ENCODE assay signal across 8 cellular contexts in genomic region chr5:121962347-121962670, GRCh38. TPM values are rescaled to one million over a fixed set of nuclear protein-coding genes. Genes with fewer than 3 reads are reported as not detected.
DNase-seq lines count a peak whose midpoint lies in the region; ATAC-seq and TF ChIP-seq lines count a peak whose summit lies in the region.

No MANE protein-coding gene starts in this region.

- no peaks in the 10 kb centered on the region for H3K27me3 ChIP-seq in Caco-2 (replicated peaks; ENCODE audit: control insufficient read depth, insufficient read depth, low read length)

- H3K36me3 Mint-ChIP-seq in Caco-2 (ENCODE audit: insufficient read depth, unreplicated experiment): peaks cover 8% of the 10 kb centered on the region
- peaks cover 13% of the 10 kb centered on the region for H3K36me3 Mint-ChIP-seq in mesothelial cell of epicardium

- no peak for TF ChIP-seq CTCF in Caco-2 (IDR thresholded peaks at IDR 0.05; ENCODE audit: insufficient read depth in 1 of 2, low read depth in 1 of 2, low read length in 1 of 2, severe bottlenecking in 1 of 2, unreplicated experiment in 1 of 2)
- TF ChIP-seq CTCF in astrocyte of the cerebellum (IDR thresholded peaks at IDR 0.05; ENCODE audit: low read depth, low read length, missing control alignments): no peak
- no peak for TF ChIP-seq CTCF in mesothelial cell of epicardium (IDR thresholded peaks at IDR 0.05; ENCODE audit: unreplicated experiment)

- H3K4me1 ChIP-seq in Caco-2: no peaks in the 10 kb centered on the region

- intact Hi-C loops in Caco-2 (cut with micrococcal nuclease; ENCODE audit: unreplicated experiment): loop anchor here (1.0 to 5.0 kb wide), 2 partner anchors 74 to 350 kb away; partner anchors contain the start of gene SNCAIP

- H3K9me3 ChIP-seq in Caco-2: no peaks in the 10 kb centered on the region

- H3K4me1 Mint-ChIP-seq in Caco-2 (ENCODE audit: low read depth, unreplicated experiment): peaks cover 12% of the 10 kb centered on the region
- H3K4me1 Mint-ChIP-seq in mesothelial cell of epicardium: peaks cover 14% of the 10 kb centered on the region

- DNase-seq in Caco-2 (no peak), astrocyte of the cerebellum (ENCODE audit: low read depth) (no peak), mesothelial cell of epicardium (ENCODE audit: low spot score in 2 of 2, unreplicated experiment in 2 of 2) (no peak), left lobe of liver (ENCODE audit: low spot score) (no peak), DMS153 (lab: John Stamatoyannopoulos, UW) (no peak), HuH-7 (ENCODE audit: low spot score) (no peak)

- H3K36me3 ChIP-seq in Caco-2 (ENCODE audit: control insufficient read depth, insufficient read depth, low read length): no peaks in the 10 kb centered on the region

- in situ Hi-C loops in astrocyte of the cerebellum (cut with HindIII; ENCODE audit: low sequenced_read_pairs): no loop called here

- POLR2A ChIA-PET in Caco-2 (lab: Charles Lee): no interaction called here

- CTCF ChIA-PET in Caco-2 (lab: Charles Lee): interaction anchor here (0.8 to 2.2 kb wide), 2 partner anchors 114 to 325 kb away, joined by 3 to 11 read pairs; no protein-coding TSS in a partner anchor

- H3K9me3 Mint-ChIP-seq in Caco-2 (ENCODE audit: unreplicated experiment): no peaks in the 10 kb centered on the region
- H3K9me3 Mint-ChIP-seq in mesothelial cell of epicardium: peaks cover 7% of the 10 kb centered on the region

- ATAC-seq in GM19463 (IDR thresholded peaks at IDR 0.05; ENCODE audit: unreplicated experiment) (peak; percentile 43), HG03520 (IDR thresholded peaks at IDR 0.05; ENCODE audit: unreplicated experiment) (peak; percentile 62), left lobe of liver (no peak)

- H3K27me3 Mint-ChIP-seq in Caco-2 (ENCODE audit: insufficient read depth, unreplicated experiment) (peaks cover 6% of the 10 kb centered on the region), mesothelial cell of epicardium (ENCODE audit: low read depth) (peaks cover 16% of the 10 kb centered on the region)

- H3K27ac Mint-ChIP-seq in Caco-2 (ENCODE audit: unreplicated experiment): peak overlapping the region; percentile 93
- peak overlapping the region; percentile 97 for H3K27ac Mint-ChIP-seq in mesothelial cell of epicardium

- H3K4me3 Mint-ChIP-seq in Caco-2 (ENCODE audit: unreplicated experiment) (peak overlapping the region; percentile 84), mesothelial cell of epicardium (peak overlapping the region; percentile 94)

- H3K4me3 ChIP-seq in Caco-2 (ENCODE audit: low read depth, low read length) (peak overlapping the region; percentile 77), astrocyte of the cerebellum (ENCODE audit: low read depth, low read length) (peak overlapping the region; percentile 99)

- BruUV-seq in Caco-2 (replicated peaks; lab: Mats Ljungman, UMichigan): TSS peak; percentile 63

RNA-seq across cellular contexts. Expression of gene SRFBP1, which starts 0.5 kb away (rescaled TPM):
- 14.1 and 14.3 TPM in 2 replicates for total RNA-seq in Caco-2 (2022)
- total RNA-seq in mesothelial cell of epicardium: 12.9 to 13.1 TPM (median 13.1 TPM) in 3 replicates
- 3.4 TPM for total RNA-seq in left lobe of liver
